10 cellular contexts compared by ENCODE assay signal in the genomic region with DNA sequence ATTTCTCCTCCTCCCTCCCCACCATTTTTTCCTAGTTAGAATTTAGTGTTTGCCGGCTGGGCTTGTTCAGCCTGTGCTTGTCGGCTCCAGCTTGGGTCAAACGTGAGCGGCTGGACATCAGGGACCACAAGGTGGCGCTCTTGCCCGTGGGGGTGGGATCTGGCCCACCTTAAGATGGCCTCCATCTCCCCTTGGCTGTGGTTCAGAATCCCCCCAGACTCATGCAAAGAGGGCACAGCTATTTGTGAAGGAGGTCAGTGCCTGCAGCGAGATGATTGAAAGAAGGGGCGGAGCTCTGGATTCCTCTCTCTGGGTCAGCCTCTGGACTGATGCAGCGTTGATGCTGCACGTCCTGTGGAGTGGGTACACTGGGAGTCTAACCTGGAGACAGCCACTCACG.
A peak's percentile ranks its signal among the peaks of the same experiment; 100 is the strongest.
DNase-seq lines count a peak whose midpoint lies in the region; ATAC-seq and TF ChIP-seq lines count a peak whose summit lies in the region.
"Had no signal": no experiment of that assay in that cellular context is flagged by ENCODE, and none has a peak within 500 bp of the region (broad histone marks: within the 10 kb centered on the region; RNA-seq: fewer than 3 reads in every experiment).

No MANE protein-coding gene starts in this region.

- H3K9me3 ChIP-seq in colonic mucosa, result no peaks in the 10 kb centered on the region
- H3K9me3 ChIP-seq: neutrophil had no signal

- no peaks in the 10 kb centered on the region for H3K4me1 ChIP-seq in colonic mucosa

- TF ChIP-seq CTCF in type B pancreatic cell (conservative IDR thresholded peaks at IDR 0.05) (peak; percentile 90), colonic mucosa (IDR thresholded peaks at IDR 0.05) (no peak)

- DNase-seq in activated T-cell treated with anti-CD3 and anti-CD28 coated beads, Interleukin-2, amount 50 U/mL, for 24 hours, result peak; percentile 34
- no peak for DNase-seq in activated T-cell treated with anti-CD3 and anti-CD28 coated beads, Interleukin-2, amount 50 U/mL, for 4 hours
- peak; percentile 28 for DNase-seq in activated naive CD8-positive, alpha-beta T cell treated with anti-CD3 and anti-CD28 coated beads, Interleukin-2, amount 50 U/mL, for 24 hours
- DNase-seq in iris pigment epithelial cell (ENCODE audit: low read depth), result peak; percentile 47
- DNase-seq in type B pancreatic cell (ENCODE audit: extremely low spot score, unreplicated experiment), result peak; percentile 80
- no peak for DNase-seq in colonic mucosa
- DNase-seq: activated B cell treated with CpG ODN at 0.5 μM for 24 hours had no signal

- no peaks in the 10 kb centered on the region for H3K27me3 ChIP-seq in colonic mucosa

- no peaks in the 10 kb centered on the region for H3K36me3 Mint-ChIP-seq in activated T-cell treated with anti-CD3 and anti-CD28 coated beads, Interleukin-2, amount 50 U/mL, for 24 hours (ENCODE audit: low read depth)
- no peaks in the 10 kb centered on the region for H3K36me3 Mint-ChIP-seq in activated T-cell treated with anti-CD3 and anti-CD28 coated beads, Interleukin-2, amount 50 U/mL, for 4 hours (ENCODE audit: insufficient read depth)
- H3K36me3 Mint-ChIP-seq in activated naive CD8-positive, alpha-beta T cell treated with anti-CD3 and anti-CD28 coated beads, Interleukin-2, amount 50 U/mL, for 24 hours (ENCODE audit: low read depth), result no peaks in the 10 kb centered on the region
- H3K36me3 Mint-ChIP-seq in type B pancreatic cell, result no peaks in the 10 kb centered on the region

- no peaks in the 10 kb centered on the region for H3K36me3 ChIP-seq in colonic mucosa
- H3K36me3 ChIP-seq: neutrophil had no signal

- peaks cover 42% of the 10 kb centered on the region for H3K27me3 Mint-ChIP-seq in activated T-cell treated with anti-CD3 and anti-CD28 coated beads, Interleukin-2, amount 50 U/mL, for 24 hours
- H3K27me3 Mint-ChIP-seq in activated T-cell treated with anti-CD3 and anti-CD28 coated beads, Interleukin-2, amount 50 U/mL, for 4 hours (ENCODE audit: low read depth), result peaks cover 28% of the 10 kb centered on the region
- peaks cover 15% of the 10 kb centered on the region for H3K27me3 Mint-ChIP-seq in activated naive CD8-positive, alpha-beta T cell treated with anti-CD3 and anti-CD28 coated beads, Interleukin-2, amount 50 U/mL, for 24 hours
- H3K27me3 Mint-ChIP-seq in type B pancreatic cell, result peaks cover 27% of the 10 kb centered on the region

- H3K27ac Mint-ChIP-seq in activated T-cell treated with anti-CD3 and anti-CD28 coated beads, Interleukin-2, amount 50 U/mL, for 24 hours, result no peak overlapping the region
- no peak overlapping the region for H3K27ac Mint-ChIP-seq in activated naive CD8-positive, alpha-beta T cell treated with anti-CD3 and anti-CD28 coated beads, Interleukin-2, amount 50 U/mL, for 24 hours
- H3K27ac Mint-ChIP-seq in type B pancreatic cell, result no peak overlapping the region
- H3K27ac Mint-ChIP-seq: activated B cell treated with CpG ODN at 0.5 μM for 24 hours had no signal

- no peak overlapping the region for H3K27ac ChIP-seq in colonic mucosa
- H3K27ac ChIP-seq: neutrophil had no signal

- intact Hi-C loops in colonic mucosa (cut with DNase I), result no loop called here

- no peak overlapping the region for H3K9ac ChIP-seq in colonic mucosa (ENCODE audit: low read depth in 2 of 2, low read length in 2 of 2)

- H3K9me3 Mint-ChIP-seq in activated T-cell treated with anti-CD3 and anti-CD28 coated beads, Interleukin-2, amount 50 U/mL, for 24 hours, result no peaks in the 10 kb centered on the region
- no peaks in the 10 kb centered on the region for H3K9me3 Mint-ChIP-seq in activated T-cell treated with anti-CD3 and anti-CD28 coated beads, Interleukin-2, amount 50 U/mL, for 4 hours
- H3K9me3 Mint-ChIP-seq in activated naive CD8-positive, alpha-beta T cell treated with anti-CD3 and anti-CD28 coated beads, Interleukin-2, amount 50 U/mL, for 24 hours, result no peaks in the 10 kb centered on the region
- no peaks in the 10 kb centered on the region for H3K9me3 Mint-ChIP-seq in type B pancreatic cell

- H3K4me3 Mint-ChIP-seq in activated T-cell treated with anti-CD3 and anti-CD28 coated beads, Interleukin-2, amount 50 U/mL, for 24 hours, result no peak overlapping the region
- no peak overlapping the region for H3K4me3 Mint-ChIP-seq in activated T-cell treated with anti-CD3 and anti-CD28 coated beads, Interleukin-2, amount 50 U/mL, for 4 hours
- no peak overlapping the region for H3K4me3 Mint-ChIP-seq in activated naive CD8-positive, alpha-beta T cell treated with anti-CD3 and anti-CD28 coated beads, Interleukin-2, amount 50 U/mL, for 24 hours
- no peak overlapping the region for H3K4me3 Mint-ChIP-seq in type B pancreatic cell
- H3K4me3 Mint-ChIP-seq: activated B cell treated with CpG ODN at 0.5 μM for 24 hours had no signal

- H3K4me3 ChIP-seq in colonic mucosa, result no peak overlapping the region

- no peaks in the 10 kb centered on the region for H3K4me1 Mint-ChIP-seq in activated T-cell treated with anti-CD3 and anti-CD28 coated beads, Interleukin-2, amount 50 U/mL, for 24 hours (ENCODE audit: low read depth)
- H3K4me1 Mint-ChIP-seq in activated T-cell treated with anti-CD3 and anti-CD28 coated beads, Interleukin-2, amount 50 U/mL, for 4 hours (ENCODE audit: low read depth), result no peaks in the 10 kb centered on the region
- no peaks in the 10 kb centered on the region for H3K4me1 Mint-ChIP-seq in activated naive CD8-positive, alpha-beta T cell treated with anti-CD3 and anti-CD28 coated beads, Interleukin-2, amount 50 U/mL, for 24 hours
- H3K4me1 Mint-ChIP-seq in type B pancreatic cell (ENCODE audit: unreplicated experiment), result peaks cover 56% of the 10 kb centered on the region
- H3K4me1 Mint-ChIP-seq: activated B cell treated with CpG ODN at 0.5 μM for 24 hours had no signal

- ATAC-seq in activated T-cell treated with anti-CD3 and anti-CD28 coated beads, Interleukin-2, amount 50 U/mL, for 4 hours, result no peak
- ATAC-seq in activated naive CD8-positive, alpha-beta T cell treated with anti-CD3 and anti-CD28 coated beads, Interleukin-2, amount 50 U/mL, for 24 hours, result no peak
- ATAC-seq in GM21526 (IDR thresholded peaks at IDR 0.05; ENCODE audit: low FRiP score, unreplicated experiment), result no peak
- ATAC-seq in HG02885 (IDR thresholded peaks at IDR 0.05; ENCODE audit: poor library complexity, unreplicated experiment), result no peak

Comparison
In these comparisons a context has a peak if more than half of its experiments do, and no peak if none do; other contexts are left out.
1. DNase-seq: peak in activated T-cell treated with anti-CD3 and anti-CD28 coated beads, Interleukin-2, amount 50 U/mL, for 24 hours (single experiment), activated naive CD8-positive, alpha-beta T cell treated with anti-CD3 and anti-CD28 coated beads, Interleukin-2, amount 50 U/mL, for 24 hours (single experiment), iris pigment epithelial cell (single experiment) and type B pancreatic cell (single experiment); none in activated T-cell treated with anti-CD3 and anti-CD28 coated beads, Interleukin-2, amount 50 U/mL, for 4 hours (single experiment) and colonic mucosa (single experiment).